9 cellular contexts compared by ENCODE assay signal in the genomic region with DNA sequence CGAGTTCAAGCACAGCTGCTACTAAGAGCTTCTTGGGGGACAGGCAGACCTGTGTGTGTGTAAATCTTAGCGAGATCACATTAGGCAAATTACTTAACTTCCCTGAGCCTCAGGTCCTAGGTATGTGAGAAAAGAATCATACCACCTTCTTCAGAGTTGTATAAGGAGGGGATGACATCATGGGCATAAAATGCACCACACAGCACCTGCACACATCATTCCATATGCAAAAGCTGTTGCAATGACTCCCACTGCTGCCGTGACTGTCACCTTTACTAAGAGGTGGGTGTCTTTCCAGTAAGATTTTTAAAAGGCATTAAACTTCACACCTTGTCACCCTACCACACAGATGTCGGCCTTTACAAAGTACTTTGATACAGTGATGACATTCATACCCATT.
DNase-seq lines count a peak whose midpoint lies in the region; ATAC-seq and TF ChIP-seq lines count a peak whose summit lies in the region.
"Had no signal": no experiment of that assay in that cellular context is flagged by ENCODE, and none has a peak within 500 bp of the region (broad histone marks: within the 10 kb centered on the region; RNA-seq: fewer than 3 reads in every experiment).

No MANE protein-coding gene starts in this region.

- H3K27ac ChIP-seq in BLaER1 treated with 17β-estradiol and CSF1 and Interleukin-3, amounts not matched to agents 10 nM and 100 nM = peak overlapping the region; percentile 21 to 86 (median 68); a peak in 20 of 22 replicates
- H3K27ac ChIP-seq in mucosa of rectum (ENCODE audit: low read depth in 2 of 2, low read length in 2 of 2) (peak overlapping the region; percentile 35 to 48), PC-3 (ENCODE audit: low read length) (no peak overlapping the region)

- peak overlapping the region; percentile 51 to 86 (median 76) for H3K4me2 ChIP-seq in BLaER1 treated with 17β-estradiol and CSF1 and Interleukin-3, amounts not matched to agents 10 nM and 100 nM
- no peak overlapping the region for H3K4me2 ChIP-seq in PC-3 (ENCODE audit: low read length)

- H3K36me3 ChIP-seq in BLaER1 treated with 17β-estradiol and CSF1 and Interleukin-3, amounts not matched to agents 10 nM and 100 nM = no peaks in the 10 kb centered on the region
- no peaks in the 10 kb centered on the region for H3K36me3 ChIP-seq in mucosa of rectum (ENCODE audit: control insufficient read depth in 2 of 2, insufficient read depth in 2 of 2, low read length in 2 of 2)
- H3K36me3 ChIP-seq in PC-3 (ENCODE audit: low read depth, low read length) = no peaks in the 10 kb centered on the region

- peak overlapping the region in 1 of 10 experiments; percentile 6; a peak in 1 of 20 replicates for H3K4me3 ChIP-seq in BLaER1 treated with 17β-estradiol and CSF1 and Interleukin-3, amounts not matched to agents 10 nM and 100 nM
- peak overlapping the region; percentile 31 to 38 for H3K4me3 ChIP-seq in mucosa of rectum (ENCODE audit: low read length in 2 of 2)
- H3K4me3 ChIP-seq in PC-3 (ENCODE audit: low read length) = no peak overlapping the region
- H3K4me3 ChIP-seq: lung had no signal

- ATAC-seq in HG02870 (IDR thresholded peaks at IDR 0.05; ENCODE audit: unreplicated experiment) = peak; percentile 0
- no peak for ATAC-seq in PC-3
- no peak for ATAC-seq in GM18861 (IDR thresholded peaks at IDR 0.05; ENCODE audit: unreplicated experiment)

- DNase-seq in PC-3 = no peak
- DNase-seq in NCI-H2196 treated with DMSO at 0.1 percent for 48 hours (lab: John Stamatoyannopoulos, UW; ENCODE audit: unreplicated experiment) = no peak
- no peak for DNase-seq in kidney glomerular epithelial cell (lab: John Stamatoyannopoulos, UW)

- TF ChIP-seq CTCF in brain (conservative IDR thresholded peaks at IDR 0.05) (no peak), PC-3 (conservative IDR thresholded peaks at IDR 0.05; ENCODE audit: low read depth, low read length) (no peak)

- POLR2A ChIA-PET in PC-3 (lab: Charles Lee; ENCODE audit: unreplicated experiment) = no interaction called here

- H3F3A ChIP-seq in PC-3 (ENCODE audit: low read length, unreplicated experiment) = no peaks in the 10 kb centered on the region

- peaks cover 3% of the 10 kb centered on the region for H3K27me3 Mint-ChIP-seq in brain

- intact Hi-C loops in PC-3 (cut with micrococcal nuclease) = no loop called here

- peaks cover 0 to 2% (median 0%) of the 10 kb centered on the region in 5 experiments for H3K9me3 Mint-ChIP-seq in brain

- CTCF ChIA-PET in PC-3 (lab: Charles Lee) = no interaction called here

- peaks cover 28% of the 10 kb centered on the region for H3K4me1 Mint-ChIP-seq in brain

- no peaks in the 10 kb centered on the region for H3K79me2 ChIP-seq in PC-3 (ENCODE audit: low read length)

- no peak overlapping the region for H2AFZ ChIP-seq in PC-3 (ENCODE audit: low read length)

- H3K9me2 ChIP-seq in PC-3 (replicated peaks; ENCODE audit: low read length) = no peaks in the 10 kb centered on the region

- peak overlapping the region; percentile 34 to 68 (median 51); a peak in 15 of 22 replicates for H3K9ac ChIP-seq in BLaER1 treated with 17β-estradiol and CSF1 and Interleukin-3, amounts not matched to agents 10 nM and 100 nM
- H3K9ac ChIP-seq in mucosa of rectum (ENCODE audit: low read depth in 1 of 2, low read length in 2 of 2) (peak overlapping the region in 1 of 2 donors; percentile 39), PC-3 (ENCODE audit: low read length) (no peak overlapping the region)

- H3K4me1 ChIP-seq in BLaER1 treated with 17β-estradiol and CSF1 and Interleukin-3, amounts not matched to agents 10 nM and 100 nM = peaks cover 22 to 27% (median 25%) of the 10 kb centered on the region in 10 experiments
- H3K4me1 ChIP-seq in mucosa of rectum (ENCODE audit: control insufficient read depth in 2 of 2, insufficient read depth in 2 of 2, low read length in 2 of 2) = peaks cover 0 to 2% of the 10 kb centered on the region in 2 donors
- H3K4me1 ChIP-seq in PC-3 (ENCODE audit: insufficient read depth, low read length) = no peaks in the 10 kb centered on the region

- peaks cover 5% of the 10 kb centered on the region for H3K36me3 Mint-ChIP-seq in brain

- H3K4me3 Mint-ChIP-seq in brain = no peak overlapping the region

- no peaks in the 10 kb centered on the region for H4K20me1 ChIP-seq in BLaER1 treated with 17β-estradiol and CSF1 and Interleukin-3, amounts not matched to agents 10 nM and 100 nM
- no peaks in the 10 kb centered on the region for H4K20me1 ChIP-seq in PC-3 (ENCODE audit: low read length)

- no TSS peak for BruUV-seq in PC-3 (replicated peaks; lab: Mats Ljungman, UMichigan)

- H3K27ac Mint-ChIP-seq in brain = peak overlapping the region in 3 of 5 experiments; percentile 30 to 88 (median 66)

- H3K9me3 ChIP-seq in BLaER1 treated with 17β-estradiol and CSF1 and Interleukin-3, amounts not matched to agents 10 nM and 100 nM (replicated peaks in 1 of 11) = no peaks in the 10 kb centered on the region
- H3K9me3 ChIP-seq in mucosa of rectum (ENCODE audit: control insufficient read depth in 2 of 2, low read length in 2 of 2) (no peaks in the 10 kb centered on the region), PC-3 (ENCODE audit: low read length) (no peaks in the 10 kb centered on the region)

- no peaks in the 10 kb centered on the region for H3K27me3 ChIP-seq in BLaER1 treated with 17β-estradiol and CSF1 and Interleukin-3, amounts not matched to agents 10 nM and 100 nM
- H3K27me3 ChIP-seq in mucosa of rectum (ENCODE audit: control insufficient read depth in 2 of 2, insufficient read depth in 2 of 2, low read length in 2 of 2) (no peaks in the 10 kb centered on the region), PC-3 (ENCODE audit: low read length) (no peaks in the 10 kb centered on the region)
